In the genomic region with DNA sequence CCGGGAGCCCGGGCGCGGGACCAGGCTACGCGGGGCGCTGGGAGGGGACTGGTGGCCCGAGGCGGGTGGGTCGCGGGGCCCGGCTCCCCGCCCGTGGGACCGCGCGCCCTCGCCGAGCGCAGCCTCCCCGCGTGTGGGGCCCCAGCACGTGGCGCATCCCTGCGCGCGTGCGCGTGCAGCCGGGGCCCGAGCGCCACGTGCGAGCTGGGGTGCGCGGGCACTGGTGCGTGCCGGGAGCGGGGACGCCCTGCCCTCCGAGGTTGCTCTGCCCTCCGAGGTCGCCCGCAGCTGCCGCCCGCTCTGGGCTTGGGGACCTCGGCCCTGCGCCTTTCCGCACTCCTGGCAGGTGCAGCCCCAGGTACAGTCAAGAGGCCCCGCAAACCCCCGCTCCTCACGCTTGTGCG, we compare ENCODE assay signal across 8 cellular contexts. TPM values are rescaled to one million over a fixed set of nuclear protein-coding genes. Genes with fewer than 3 reads are reported as not detected.
DNase-seq lines count a peak whose midpoint lies in the region; ATAC-seq lines count a peak whose summit lies in the region.

No MANE protein-coding gene starts in this region.

- ATAC-seq in GM19438 (IDR thresholded peaks at IDR 0.05; ENCODE audit: low read depth, unreplicated experiment) (peak; percentile 15), HG03469 (IDR thresholded peaks at IDR 0.05; ENCODE audit: unreplicated experiment) (peak; percentile 7)
- peak; percentile 13 for ATAC-seq in activated naive CD8-positive, alpha-beta T cell treated with anti-CD3 and anti-CD28 coated beads, Interleukin-2, amount 50 U/mL, for 24 hours

- H3K4me3 Mint-ChIP-seq in activated naive CD8-positive, alpha-beta T cell treated with anti-CD3 and anti-CD28 coated beads, Interleukin-2, amount 50 U/mL, for 24 hours: peak overlapping the region; percentile 70
- peak overlapping the region; percentile 73 to 83 (median 78) for H3K4me3 Mint-ChIP-seq in immature natural killer cell

- H3K27me3 Mint-ChIP-seq in activated naive CD8-positive, alpha-beta T cell treated with anti-CD3 and anti-CD28 coated beads, Interleukin-2, amount 50 U/mL, for 24 hours: no peaks in the 10 kb centered on the region
- peaks cover 14 to 30% (median 27%) of the 10 kb centered on the region in 3 donors for H3K27me3 Mint-ChIP-seq in immature natural killer cell (ENCODE audit: low read depth in 3 of 3)

- peak; percentile 93 for DNase-seq in D341Med (ENCODE audit: low spot score)
- DNase-seq in RPMI8226: peak; percentile 80
- DNase-seq in activated naive CD8-positive, alpha-beta T cell treated with anti-CD3 and anti-CD28 coated beads, Interleukin-2, amount 50 U/mL, for 24 hours: peak; percentile 69
- DNase-seq in immature natural killer cell: peak; percentile 79 to 83 (median 83)
- DNase-seq in stimulated activated CD4-positive, alpha-beta T cell treated with anti-CD3 and anti-CD28 coated beads, Interleukin-1b, Interleukin-23, amount 100 ng/mL, for 48 hours: peak; percentile 61
- DNase-seq in foreskin melanocyte: no peak

- peak overlapping the region; percentile 89 for H3K27ac Mint-ChIP-seq in activated naive CD8-positive, alpha-beta T cell treated with anti-CD3 and anti-CD28 coated beads, Interleukin-2, amount 50 U/mL, for 24 hours
- peak overlapping the region in 1 of 6 donors; percentile 83 for H3K27ac Mint-ChIP-seq in immature natural killer cell

- H3K36me3 Mint-ChIP-seq in activated naive CD8-positive, alpha-beta T cell treated with anti-CD3 and anti-CD28 coated beads, Interleukin-2, amount 50 U/mL, for 24 hours (ENCODE audit: low read depth): peaks cover 31% of the 10 kb centered on the region
- H3K36me3 Mint-ChIP-seq in immature natural killer cell: peaks cover 12 to 25% (median 20%) of the 10 kb centered on the region in 3 donors

- H3K4me1 Mint-ChIP-seq in activated naive CD8-positive, alpha-beta T cell treated with anti-CD3 and anti-CD28 coated beads, Interleukin-2, amount 50 U/mL, for 24 hours: peaks cover 47% of the 10 kb centered on the region
- H3K4me1 Mint-ChIP-seq in immature natural killer cell: peaks cover 43 to 48% of the 10 kb centered on the region in 2 donors

- no peaks in the 10 kb centered on the region for H3K9me3 Mint-ChIP-seq in activated naive CD8-positive, alpha-beta T cell treated with anti-CD3 and anti-CD28 coated beads, Interleukin-2, amount 50 U/mL, for 24 hours
- no peaks in the 10 kb centered on the region for H3K9me3 Mint-ChIP-seq in immature natural killer cell

RNA-seq across cellular contexts. Expression of a gene that starts 0.4 kb away (rescaled TPM):
- polyA plus RNA-seq in immature natural killer cell: 10 to 100 TPM; 19.5 to 58.2 (median 21.2) TPM
